29 cellular contexts compared by ENCODE assay signal in the genomic region with DNA sequence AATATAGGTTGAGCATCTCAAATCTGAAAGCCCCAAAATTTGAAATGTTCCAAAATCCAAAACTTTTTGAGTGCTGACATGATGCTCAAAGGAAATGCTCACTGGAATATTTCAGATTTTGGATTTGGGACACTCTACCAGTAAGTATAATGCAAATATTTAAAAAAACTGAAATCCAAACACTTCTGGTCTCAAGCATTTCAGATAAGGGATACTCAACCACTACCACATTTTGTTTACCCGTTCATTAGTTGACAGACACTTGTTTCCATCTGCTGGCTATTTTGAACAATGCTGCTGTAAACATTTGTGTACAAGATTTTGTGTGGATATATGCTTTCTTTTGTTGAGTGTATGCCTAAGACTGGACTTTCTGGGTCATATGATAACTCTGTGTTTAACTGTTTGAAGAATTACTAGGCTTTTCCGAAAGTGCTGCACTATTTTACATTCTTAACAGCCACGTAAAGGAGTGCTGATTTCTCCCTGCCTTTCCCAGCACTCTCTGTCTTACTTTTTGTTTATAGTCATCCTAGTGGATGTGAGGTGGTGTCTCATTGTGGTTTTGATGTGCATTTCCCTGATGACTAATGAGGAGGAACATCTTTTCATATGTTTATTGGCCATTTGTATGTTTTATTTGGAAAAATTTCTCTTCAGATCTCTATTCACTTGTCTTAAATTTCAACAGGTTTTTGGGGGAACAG. TPM values are rescaled to one million over a fixed set of nuclear protein-coding genes. Genes with fewer than 3 reads are reported as not detected.
DNase-seq lines count a peak whose midpoint lies in the region; ATAC-seq, FAIRE-seq and TF ChIP-seq lines count a peak whose summit lies in the region.
"Had no signal": no experiment of that assay in that cellular context is flagged by ENCODE, and none has a peak within 500 bp of the region (broad histone marks: within the 10 kb centered on the region; RNA-seq: fewer than 3 reads in every experiment).

No MANE protein-coding gene starts in this region.

- H3K4me3 Mint-ChIP-seq in effector memory CD8-positive, alpha-beta T cell, result no peak overlapping the region
- H3K4me3 Mint-ChIP-seq in endothelial cell (ENCODE audit: unreplicated experiment), result no peak overlapping the region
- H3K4me3 Mint-ChIP-seq: activated CD8-positive, alpha-beta T cell treated with anti-CD3 and anti-CD28 coated beads, Interleukin-2, amount 10 ng/mL, durations not matched to agents 7 days and 5 days; activated naive CD8-positive, alpha-beta T cell; nephron progenitor cell; stimulated activated naive CD8-positive, alpha-beta T cell treated with anti-CD3 and anti-CD28 coated beads, Interleukin-15, amount 100 ng/mL, for 72 hours had no signal

- ATAC-seq in effector memory CD8-positive, alpha-beta T cell (replicated peaks), result no peak
- ATAC-seq in GM19351 (IDR thresholded peaks at IDR 0.05; ENCODE audit: unreplicated experiment), result no peak
- ATAC-seq: activated CD8-positive, alpha-beta T cell treated with anti-CD3 and anti-CD28 coated beads, Interleukin-2, amount 10 ng/mL, durations not matched to agents 7 days and 5 days; stimulated activated naive CD8-positive, alpha-beta T cell treated with anti-CD3 and anti-CD28 coated beads, Interleukin-15, amount 100 ng/mL, for 72 hours had no signal

- H3K9me3 Mint-ChIP-seq in effector memory CD8-positive, alpha-beta T cell, result no peaks in the 10 kb centered on the region
- no peaks in the 10 kb centered on the region for H3K9me3 Mint-ChIP-seq in endothelial cell (ENCODE audit: unreplicated experiment)
- H3K9me3 Mint-ChIP-seq: stimulated activated naive CD8-positive, alpha-beta T cell treated with anti-CD3 and anti-CD28 coated beads, Interleukin-15, amount 100 ng/mL, for 72 hours had no signal

- no peak overlapping the region for H3K4me3 ChIP-seq in WERI-Rb-1 (ENCODE audit: low read depth, low read length)
- H3K4me3 ChIP-seq: ascending aorta, lower lobe of right lung, thyroid gland had no signal

- H3K27ac Mint-ChIP-seq in effector memory CD8-positive, alpha-beta T cell, result no peak overlapping the region
- no peak overlapping the region for H3K27ac Mint-ChIP-seq in endothelial cell (ENCODE audit: unreplicated experiment)
- H3K27ac Mint-ChIP-seq: activated CD8-positive, alpha-beta T cell treated with anti-CD3 and anti-CD28 coated beads, Interleukin-2, amount 10 ng/mL, durations not matched to agents 7 days and 5 days; activated naive CD8-positive, alpha-beta T cell; nephron progenitor cell; stimulated activated naive CD8-positive, alpha-beta T cell treated with anti-CD3 and anti-CD28 coated beads, Interleukin-15, amount 100 ng/mL, for 72 hours had no signal

- H3K27me3 Mint-ChIP-seq in effector memory CD8-positive, alpha-beta T cell, result peaks cover 19 to 32% of the 10 kb centered on the region in 2 donors
- peaks cover 3% of the 10 kb centered on the region for H3K27me3 Mint-ChIP-seq in endothelial cell (ENCODE audit: unreplicated experiment)

- no peaks in the 10 kb centered on the region for H3K27me3 ChIP-seq in WERI-Rb-1 (ENCODE audit: insufficient read depth, low read depth, severe bottlenecking)
- H3K27me3 ChIP-seq: ascending aorta, thyroid gland had no signal

- H3K36me3 Mint-ChIP-seq in effector memory CD8-positive, alpha-beta T cell (ENCODE audit: insufficient read depth), result no peaks in the 10 kb centered on the region
- H3K36me3 Mint-ChIP-seq in endothelial cell (ENCODE audit: low read depth, unreplicated experiment), result no peaks in the 10 kb centered on the region
- H3K36me3 Mint-ChIP-seq: activated naive CD8-positive, alpha-beta T cell had no signal

- FAIRE-seq in islet of Langerhans (lab: Jason Lieb, UNC), result peak; percentile 9
- FAIRE-seq: endothelial cell of umbilical vein, GM19239, kidney, small intestine had no signal

- H3K27ac ChIP-seq in WERI-Rb-1, result no peak overlapping the region
- H3K27ac ChIP-seq: ascending aorta, lower lobe of right lung, thyroid gland had no signal

- DNase-seq in Daoy (ENCODE audit: low read depth), result peak; percentile 46
- peak; percentile 86 for DNase-seq in HT1080 (ENCODE audit: low read depth)
- DNase-seq in amniotic epithelial cell (ENCODE audit: low read depth), result peak; percentile 11
- no peak for DNase-seq in WERI-Rb-1
- DNase-seq in effector memory CD8-positive, alpha-beta T cell, result no peak
- DNase-seq in endothelial cell (ENCODE audit: low spot score), result no peak
- DNase-seq: activated CD8-positive, alpha-beta T cell treated with anti-CD3 and anti-CD28 coated beads, Interleukin-2, amount 10 ng/mL, durations not matched to agents 7 days and 5 days; activated T-cell treated with anti-CD3 and anti-CD28 coated beads for 4 hours; central memory CD4-positive, alpha-beta T cell; glutamatergic neuron; kidney; lower lobe of right lung; NCI-H1105; NCI-H2029 treated with DMSO at 0.1 percent for 48 hours; NCI-H345; NCI-H748 treated with DMSO at 0.1 percent for 48 hours; nephron progenitor cell; small intestine; stimulated activated naive CD8-positive, alpha-beta T cell treated with anti-CD3 and anti-CD28 coated beads, Interleukin-15, amount 100 ng/mL, for 72 hours; T-helper 2 cell; thyroid gland had no signal

- no peaks in the 10 kb centered on the region for H3K4me1 Mint-ChIP-seq in effector memory CD8-positive, alpha-beta T cell (ENCODE audit: low read depth in 2 of 2)
- H3K4me1 Mint-ChIP-seq in endothelial cell (ENCODE audit: unreplicated experiment), result no peaks in the 10 kb centered on the region
- H3K4me1 Mint-ChIP-seq: nephron progenitor cell; stimulated activated naive CD8-positive, alpha-beta T cell treated with anti-CD3 and anti-CD28 coated beads, Interleukin-15, amount 100 ng/mL, for 72 hours had no signal

- no peaks in the 10 kb centered on the region for H3K36me3 ChIP-seq in WERI-Rb-1
- H3K36me3 ChIP-seq: ascending aorta, lower lobe of right lung, thyroid gland had no signal

- no peak for TF ChIP-seq CTCF in WERI-Rb-1 (IDR thresholded peaks at IDR 0.05; ENCODE audit: low read depth, low read length)
- no peak for TF ChIP-seq CTCF in endothelial cell (IDR thresholded peaks at IDR 0.05; ENCODE audit: unreplicated experiment)

- no peaks in the 10 kb centered on the region for H3K9me3 ChIP-seq in WERI-Rb-1 (ENCODE audit: severe bottlenecking)
- H3K9me3 ChIP-seq: ascending aorta, lower lobe of right lung, thyroid gland had no signal

RNA-seq across cellular contexts. Expression of a gene that starts 19.5 kb away (rescaled TPM):
- total RNA-seq in Daoy (2014; rRNA removed; shearing (Covaris generic)), result not detected in 2 replicates
- 0.33 and 1.1 TPM in 2 replicates for total RNA-seq in HT1080 (2014; rRNA removed; shearing (Covaris generic))
- 0.16 TPM in 1 of 2 replicates, not detected in the other for polyA plus RNA-seq in HT1080 (2015; cell fraction: cytosol; rRNA removed)
- not detected in 2 replicates for polyA plus RNA-seq in HT1080 (2015; cell fraction: nucleus; rRNA removed)
- not detected for total RNA-seq in endothelial cell (ENCODE audit: unreplicated experiment)
- total RNA-seq: activated CD8-positive, alpha-beta T cell treated with anti-CD3 and anti-CD28 coated beads, Interleukin-2, amount 10 ng/mL, durations not matched to agents 7 days and 5 days; endothelial cell of umbilical vein; kidney; lower lobe of right lung; osteocyte had no signal
- polyA plus RNA-seq: endothelial cell of umbilical vein, small intestine had no signal

RNA-seq across cellular contexts. Expression of a gene that starts 25.9 kb away (rescaled TPM):
- total RNA-seq in Daoy (2014; rRNA removed; shearing (Covaris generic)), result 0.11 TPM in 1 of 2 replicates, not detected in the other
- not detected in 2 replicates for total RNA-seq in HT1080 (2014; rRNA removed; shearing (Covaris generic))
- 0.14 TPM in 1 of 2 replicates, not detected in the other for polyA plus RNA-seq in HT1080 (2015; cell fraction: cytosol; rRNA removed)
- 0.39 and 0.53 TPM in 2 replicates for polyA plus RNA-seq in HT1080 (2015; cell fraction: nucleus; rRNA removed)
- 0.26 TPM for total RNA-seq in endothelial cell (ENCODE audit: unreplicated experiment)
- total RNA-seq: activated CD8-positive, alpha-beta T cell treated with anti-CD3 and anti-CD28 coated beads, Interleukin-2, amount 10 ng/mL, durations not matched to agents 7 days and 5 days; ascending aorta; dermis microvascular lymphatic vessel endothelial cell; endothelial cell of umbilical vein; kidney; lower lobe of right lung; osteocyte; thyroid gland had no signal
- polyA plus RNA-seq: endothelial cell of umbilical vein had no signal

Comparison
In these comparisons a context has a peak if more than half of its experiments do, and no peak if none do; other contexts are left out.
1. DNase-seq: peak in Daoy (single experiment), HT1080 (single experiment) and amniotic epithelial cell (single experiment); none in WERI-Rb-1 (single experiment), effector memory CD8-positive, alpha-beta T cell (0 of 3) and endothelial cell (single experiment).